Comparison of ENCODE assay signal across 28 cellular contexts in the genomic region with DNA sequence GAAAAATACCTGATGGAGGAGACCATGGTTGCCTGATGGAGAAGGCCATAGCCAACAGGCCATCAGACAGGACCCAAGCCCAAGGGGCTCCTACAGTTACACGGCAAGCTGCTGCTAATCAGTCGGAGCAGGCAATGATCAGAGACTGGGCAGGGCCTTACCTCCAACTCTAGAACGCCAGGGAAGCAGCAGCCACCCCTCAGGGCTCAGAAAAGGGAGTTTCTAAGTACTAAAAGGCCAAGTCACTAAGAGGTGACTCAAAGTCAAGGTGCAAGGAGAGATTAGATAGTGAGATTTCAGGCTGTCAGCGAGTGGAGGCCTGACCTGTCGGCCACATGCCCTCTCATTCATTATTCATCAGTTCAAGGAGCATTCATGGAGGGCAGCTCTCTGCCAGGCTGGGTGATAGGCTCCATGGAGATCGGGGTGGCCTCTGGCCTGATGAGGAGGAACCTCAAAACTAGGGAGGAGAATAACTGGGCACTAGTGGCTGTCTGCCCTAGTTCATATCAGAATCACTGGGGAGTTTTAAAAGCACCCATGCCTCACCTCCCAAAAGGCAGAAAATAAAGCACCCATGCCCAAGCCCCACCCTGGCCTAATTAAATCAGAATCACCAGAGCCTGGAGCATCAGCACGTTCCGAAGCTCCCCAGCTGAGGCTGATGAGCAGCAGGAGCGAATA. TPM values are rescaled to one million over a fixed set of nuclear protein-coding genes. Genes with fewer than 3 reads are reported as not detected.
"Had no signal": no experiment of that assay in that cellular context is flagged by ENCODE, and none has a peak within 500 bp of the region (broad histone marks: within the 10 kb centered on the region; RNA-seq: fewer than 3 reads in every experiment).

No MANE protein-coding gene starts in this region.

- H3K27ac ChIP-seq: body of pancreas, cardiac muscle cell, epithelial cell of prostate, heart right ventricle, thoracic aorta, upper lobe of right lung had no signal

- H3K4me2 ChIP-seq: smooth muscle cell had no signal

- H3K4me3 ChIP-seq: body of pancreas, cardiac muscle cell, heart right ventricle, smooth muscle cell, thoracic aorta, upper lobe of right lung had no signal

- H3K4me1 ChIP-seq: heart right ventricle, upper lobe of right lung had no signal

- H3K27me3 ChIP-seq: body of pancreas, cardiac muscle cell, heart right ventricle, upper lobe of right lung had no signal

- H3K9me3 Mint-ChIP-seq: activated B cell treated with CpG ODN at 0.5 μM for 24 hours; activated naive CD8-positive, alpha-beta T cell treated with anti-CD3 and anti-CD28 coated beads, Interleukin-2, amount 50 U/mL, for 24 hours; memory B cell; nephron; stimulated activated naive B cell treated with anti-CD40 and anti-IgM and Interleukin-4, amounts not matched to agents 10 μg/mL and 1 μg/mL and 100 μg/mL, for 72 hours had no signal

- H3K27ac Mint-ChIP-seq: activated B cell treated with CpG ODN at 0.5 μM for 24 hours; activated CD4-positive, alpha-beta T cell treated with anti-CD3 and anti-CD28 coated beads for 36 hours; activated naive CD8-positive, alpha-beta T cell treated with anti-CD3 and anti-CD28 coated beads, Interleukin-2, amount 50 U/mL, for 24 hours; memory B cell; nephron; stimulated activated naive B cell treated with anti-CD40 and anti-IgM and Interleukin-4, amounts not matched to agents 10 μg/mL and 1 μg/mL and 100 μg/mL, for 72 hours had no signal

- H3K36me3 ChIP-seq: cardiac muscle cell, heart right ventricle, thoracic aorta, upper lobe of right lung had no signal

- H3K4me3 Mint-ChIP-seq: activated B cell treated with CpG ODN at 0.5 μM for 24 hours; activated CD4-positive, alpha-beta T cell treated with anti-CD3 and anti-CD28 coated beads for 36 hours; activated naive CD8-positive, alpha-beta T cell treated with anti-CD3 and anti-CD28 coated beads, Interleukin-2, amount 50 U/mL, for 24 hours; memory B cell; nephron; stimulated activated naive B cell treated with anti-CD40 and anti-IgM and Interleukin-4, amounts not matched to agents 10 μg/mL and 1 μg/mL and 100 μg/mL, for 72 hours had no signal

- DNase-seq: activated B cell treated with CpG ODN at 0.5 μM for 24 hours; activated CD4-positive, alpha-beta T cell treated with anti-CD3 and anti-CD28 coated beads for 36 hours; activated CD4-positive, alpha-beta T cell treated with anti-CD3 and anti-CD28 coated beads, Interleukin-2, amount 50 U/mL, for 48 hours; activated effector memory CD4-positive, alpha-beta T cell treated with Interleukin-2 at 50 U/mL for 16 hours; activated naive CD4-positive, alpha-beta T cell treated with anti-CD3 and anti-CD28 coated beads, Interleukin-2, amount 50 U/mL, for 16 hours; activated naive CD8-positive, alpha-beta T cell treated with anti-CD3 and anti-CD28 coated beads, Interleukin-2, amount 50 U/mL, for 24 hours; activated T-cell treated with anti-CD3 and anti-CD28 coated beads, Interleukin-2, amount 50 U/mL, for 48 hours; anterior cingulate cortex; body of pancreas; cortex of kidney; foreskin fibroblast; heart right ventricle; left colon; nucleus accumbens; stimulated activated CD4-positive, alpha-beta T cell treated with anti-CD3 and anti-CD28 coated beads, Interleukin-15, amount 100 ng/mL, for 24 hours; stimulated activated naive B cell treated with anti-CD40 and anti-IgM and Interleukin-4, amounts not matched to agents 10 μg/mL and 1 μg/mL and 100 μg/mL, for 72 hours; T-helper 2 cell; upper lobe of right lung had no signal

- H3K27me3 Mint-ChIP-seq: activated B cell treated with CpG ODN at 0.5 μM for 24 hours; activated CD4-positive, alpha-beta T cell treated with anti-CD3 and anti-CD28 coated beads for 36 hours; activated naive CD8-positive, alpha-beta T cell treated with anti-CD3 and anti-CD28 coated beads, Interleukin-2, amount 50 U/mL, for 24 hours had no signal

- H3K4me1 Mint-ChIP-seq: activated B cell treated with CpG ODN at 0.5 μM for 24 hours; activated CD4-positive, alpha-beta T cell treated with anti-CD3 and anti-CD28 coated beads for 36 hours; activated naive CD8-positive, alpha-beta T cell treated with anti-CD3 and anti-CD28 coated beads, Interleukin-2, amount 50 U/mL, for 24 hours; memory B cell; nephron had no signal

- H3K36me3 Mint-ChIP-seq: memory B cell; stimulated activated naive B cell treated with anti-CD40 and anti-IgM and Interleukin-4, amounts not matched to agents 10 μg/mL and 1 μg/mL and 100 μg/mL, for 72 hours had no signal

- H3K9me3 ChIP-seq: body of pancreas, heart right ventricle, thoracic aorta, upper lobe of right lung had no signal

RNA-seq across cellular contexts. Expression of gene VIL1, which starts 3.6 kb away (rescaled TPM):
- total RNA-seq: activated CD4-positive, alpha-beta T cell treated with anti-CD3 and anti-CD28 coated beads for 36 hours; fibroblast of lung; heart right ventricle; myocyte; sciatic nerve; smooth muscle cell; upper lobe of right lung had no signal
- polyA plus RNA-seq: fibroblast of lung, keratinocyte had no signal
